In the genomic region with DNA sequence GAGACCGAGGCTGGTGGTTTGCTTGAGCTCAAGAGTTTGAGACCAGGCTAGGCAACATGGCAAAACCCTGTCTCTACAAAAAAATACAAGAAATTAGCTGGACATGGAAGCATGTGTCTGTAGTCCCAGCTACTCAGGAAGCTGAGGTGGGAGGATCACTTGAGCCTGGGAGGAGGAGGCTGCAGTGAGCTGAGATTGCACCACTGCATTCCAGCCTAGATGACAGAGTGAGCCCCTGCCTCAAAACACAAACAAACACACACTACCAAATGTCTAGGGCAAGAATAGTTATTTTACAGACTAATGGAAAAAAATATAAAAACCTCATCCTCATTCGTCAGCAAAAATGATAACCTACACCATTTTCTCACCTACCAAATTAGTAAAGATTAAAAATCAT, we compare ENCODE assay signal across 15 cellular contexts. TPM values are rescaled to one million over a fixed set of nuclear protein-coding genes. Genes with fewer than 3 reads are reported as not detected.
"Had no signal": no experiment of that assay in that cellular context is flagged by ENCODE, and none has a peak within 500 bp of the region (broad histone marks: within the 10 kb centered on the region; RNA-seq: fewer than 3 reads in every experiment).

No MANE protein-coding gene starts in this region.

- DNase-seq: activated CD4-positive, alpha-beta memory T cell treated with anti-CD3 and anti-CD28 coated beads for 36 hours; activated CD4-positive, alpha-beta T cell treated with anti-CD3 and anti-CD28 coated beads for 1 hour; activated effector memory CD4-positive, alpha-beta T cell treated with anti-CD3 and anti-CD28 coated beads, Interleukin-2, amount 50 U/mL, for 16 hours; activated naive CD8-positive, alpha-beta T cell treated with anti-CD3 and anti-CD28 coated beads for 36 hours; activated T-cell treated with anti-CD3 and anti-CD28 coated beads, Interleukin-2, amount 50 U/mL, for 4 hours; central memory CD4-positive, alpha-beta T cell; effector memory CD8-positive, alpha-beta T cell; foreskin keratinocyte; mammary epithelial cell; nephron progenitor cell; stomach had no signal

- H3K4me1 ChIP-seq: ascending aorta, foreskin keratinocyte had no signal

- H3K9me3 ChIP-seq: ascending aorta, stomach had no signal

- H3K27ac ChIP-seq: ascending aorta, epithelial cell of prostate, foreskin keratinocyte, stomach had no signal

- H3K36me3 ChIP-seq: ascending aorta, stomach had no signal

- ATAC-seq: activated T-cell treated with anti-CD3 and anti-CD28 coated beads, Interleukin-2, amount 50 U/mL, for 4 hours; effector memory CD8-positive, alpha-beta T cell; foreskin keratinocyte; left lobe of liver had no signal

- H3K4me3 Mint-ChIP-seq: activated CD4-positive, alpha-beta memory T cell treated with anti-CD3 and anti-CD28 coated beads for 36 hours; activated naive CD8-positive, alpha-beta T cell treated with anti-CD3 and anti-CD28 coated beads for 36 hours; activated T-cell treated with anti-CD3 and anti-CD28 coated beads, Interleukin-2, amount 50 U/mL, for 4 hours; dendritic cell treated with granulocyte-macrophage colony-stimulating factor and Interleukin-4, amounts not matched to agents 40 ng/mL and 50 ng/mL, for 4 days; effector memory CD8-positive, alpha-beta T cell; nephron progenitor cell had no signal

- H3K27ac Mint-ChIP-seq: activated CD4-positive, alpha-beta memory T cell treated with anti-CD3 and anti-CD28 coated beads for 36 hours; activated naive CD8-positive, alpha-beta T cell treated with anti-CD3 and anti-CD28 coated beads for 36 hours; dendritic cell treated with granulocyte-macrophage colony-stimulating factor and Interleukin-4, amounts not matched to agents 40 ng/mL and 50 ng/mL, for 4 days; nephron progenitor cell had no signal

- H3K27me3 ChIP-seq: ascending aorta, foreskin keratinocyte, stomach had no signal

- H3K4me3 ChIP-seq: ascending aorta, stomach had no signal

- H3K27me3 Mint-ChIP-seq: activated CD4-positive, alpha-beta memory T cell treated with anti-CD3 and anti-CD28 coated beads for 36 hours; activated naive CD8-positive, alpha-beta T cell treated with anti-CD3 and anti-CD28 coated beads for 36 hours; dendritic cell treated with granulocyte-macrophage colony-stimulating factor and Interleukin-4, amounts not matched to agents 40 ng/mL and 50 ng/mL, for 4 days; effector memory CD8-positive, alpha-beta T cell had no signal

- H3K9me3 Mint-ChIP-seq: activated CD4-positive, alpha-beta memory T cell treated with anti-CD3 and anti-CD28 coated beads for 36 hours; activated naive CD8-positive, alpha-beta T cell treated with anti-CD3 and anti-CD28 coated beads for 36 hours; activated T-cell treated with anti-CD3 and anti-CD28 coated beads, Interleukin-2, amount 50 U/mL, for 4 hours; dendritic cell treated with granulocyte-macrophage colony-stimulating factor and Interleukin-4, amounts not matched to agents 40 ng/mL and 50 ng/mL, for 4 days; effector memory CD8-positive, alpha-beta T cell; nephron progenitor cell had no signal

- H3K4me1 Mint-ChIP-seq: activated naive CD8-positive, alpha-beta T cell treated with anti-CD3 and anti-CD28 coated beads for 36 hours had no signal

RNA-seq across cellular contexts. Expression of a gene that starts 15.3 kb away (rescaled TPM):
- total RNA-seq: ascending aorta had no signal
